In the genomic region with DNA sequence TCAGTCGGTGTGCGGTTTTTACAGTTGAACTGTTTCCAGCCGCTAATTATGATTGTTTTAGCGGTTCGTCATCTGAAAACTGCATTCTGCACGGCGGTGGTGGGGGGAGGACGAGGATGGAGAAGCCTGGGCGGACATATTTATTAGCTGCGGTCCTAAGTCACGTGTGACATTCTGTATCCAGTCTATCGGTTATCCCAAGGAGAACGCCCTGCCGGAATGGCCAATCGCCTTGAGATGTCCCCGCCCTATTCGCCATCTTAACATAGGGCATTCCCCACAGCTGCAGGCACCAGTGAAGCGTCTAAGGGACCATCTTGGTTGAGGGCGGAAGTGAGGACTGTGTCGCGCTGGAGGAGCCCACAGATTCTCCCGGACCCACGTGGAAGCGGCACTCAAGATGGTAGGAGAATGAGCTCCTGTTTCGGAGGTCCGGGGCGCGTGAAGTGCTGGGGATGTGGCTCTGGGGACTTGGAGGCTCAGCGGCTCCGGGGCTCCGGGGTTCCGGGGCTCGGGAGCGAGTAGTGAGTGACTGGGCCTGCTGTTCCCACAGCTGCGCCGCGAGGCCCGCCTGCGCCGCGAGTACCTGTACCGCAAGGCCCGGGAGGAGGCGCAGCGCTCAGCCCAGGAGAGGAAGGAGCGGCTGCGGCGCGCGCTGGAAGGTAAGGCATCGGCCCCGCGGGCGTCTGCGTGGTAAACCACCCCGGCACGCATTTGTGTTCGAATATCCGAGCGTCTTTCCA, we compare ENCODE assay signal across 1 cellular context.
TF ChIP-seq lines count a peak whose summit lies in the region.

A gene with protein sequence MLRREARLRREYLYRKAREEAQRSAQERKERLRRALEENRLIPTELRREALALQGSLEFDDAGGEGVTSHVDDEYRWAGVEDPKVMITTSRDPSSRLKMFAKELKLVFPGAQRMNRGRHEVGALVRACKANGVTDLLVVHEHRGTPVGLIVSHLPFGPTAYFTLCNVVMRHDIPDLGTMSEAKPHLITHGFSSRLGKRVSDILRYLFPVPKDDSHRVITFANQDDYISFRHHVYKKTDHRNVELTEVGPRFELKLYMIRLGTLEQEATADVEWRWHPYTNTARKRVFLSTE (plus strand): TSS at position 365 of the 743 bp plus-strand sequence. CDS start 36 bp downstream, at position 401.

TF ChIP-seq in K562, 482 proteins besides CTCF, POLR2A, EP300 and RAD21 (continued from another document and continues in another):
- TF ChIP-seq, protein P1, sequence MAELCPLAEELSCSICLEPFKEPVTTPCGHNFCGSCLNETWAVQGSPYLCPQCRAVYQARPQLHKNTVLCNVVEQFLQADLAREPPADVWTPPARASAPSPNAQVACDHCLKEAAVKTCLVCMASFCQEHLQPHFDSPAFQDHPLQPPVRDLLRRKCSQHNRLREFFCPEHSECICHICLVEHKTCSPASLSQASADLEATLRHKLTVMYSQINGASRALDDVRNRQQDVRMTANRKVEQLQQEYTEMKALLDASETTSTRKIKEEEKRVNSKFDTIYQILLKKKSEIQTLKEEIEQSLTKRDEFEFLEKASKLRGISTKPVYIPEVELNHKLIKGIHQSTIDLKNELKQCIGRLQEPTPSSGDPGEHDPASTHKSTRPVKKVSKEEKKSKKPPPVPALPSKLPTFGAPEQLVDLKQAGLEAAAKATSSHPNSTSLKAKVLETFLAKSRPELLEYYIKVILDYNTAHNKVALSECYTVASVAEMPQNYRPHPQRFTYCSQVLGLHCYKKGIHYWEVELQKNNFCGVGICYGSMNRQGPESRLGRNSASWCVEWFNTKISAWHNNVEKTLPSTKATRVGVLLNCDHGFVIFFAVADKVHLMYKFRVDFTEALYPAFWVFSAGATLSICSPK (IDR thresholded peaks at IDR 0.05; ENCODE audit: borderline replicate concordance), result no peak
- no peak for TF ChIP-seq POLR3G (IDR thresholded peaks at IDR 0.05; ENCODE audit: extremely low read depth, insufficient read length, insufficient replicate concordance)
- TF ChIP-seq HOXB6 (CRISPR knock-in tag; IDR thresholded peaks at IDR 0.05; ENCODE audit: borderline replicate concordance), result no peak
- peak; percentile 45 for TF ChIP-seq HDAC3 (IDR thresholded peaks at IDR 0.05; ENCODE audit: borderline replicate concordance, partially characterized antibody)
- TF ChIP-seq, protein P2, sequence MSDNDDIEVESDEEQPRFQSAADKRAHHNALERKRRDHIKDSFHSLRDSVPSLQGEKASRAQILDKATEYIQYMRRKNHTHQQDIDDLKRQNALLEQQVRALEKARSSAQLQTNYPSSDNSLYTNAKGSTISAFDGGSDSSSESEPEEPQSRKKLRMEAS (CRISPR knock-in tag; IDR thresholded peaks at IDR 0.05), result peak; percentile 94
- no peak for TF ChIP-seq ZNF696 (CRISPR knock-in tag; conservative IDR thresholded peaks at IDR 0.05)
- TF ChIP-seq, protein P3, sequence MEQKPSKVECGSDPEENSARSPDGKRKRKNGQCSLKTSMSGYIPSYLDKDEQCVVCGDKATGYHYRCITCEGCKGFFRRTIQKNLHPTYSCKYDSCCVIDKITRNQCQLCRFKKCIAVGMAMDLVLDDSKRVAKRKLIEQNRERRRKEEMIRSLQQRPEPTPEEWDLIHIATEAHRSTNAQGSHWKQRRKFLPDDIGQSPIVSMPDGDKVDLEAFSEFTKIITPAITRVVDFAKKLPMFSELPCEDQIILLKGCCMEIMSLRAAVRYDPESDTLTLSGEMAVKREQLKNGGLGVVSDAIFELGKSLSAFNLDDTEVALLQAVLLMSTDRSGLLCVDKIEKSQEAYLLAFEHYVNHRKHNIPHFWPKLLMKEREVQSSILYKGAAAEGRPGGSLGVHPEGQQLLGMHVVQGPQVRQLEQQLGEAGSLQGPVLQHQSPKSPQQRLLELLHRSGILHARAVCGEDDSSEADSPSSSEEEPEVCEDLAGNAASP (IDR thresholded peaks at IDR 0.05), result no peak
- TF ChIP-seq, protein P4, sequence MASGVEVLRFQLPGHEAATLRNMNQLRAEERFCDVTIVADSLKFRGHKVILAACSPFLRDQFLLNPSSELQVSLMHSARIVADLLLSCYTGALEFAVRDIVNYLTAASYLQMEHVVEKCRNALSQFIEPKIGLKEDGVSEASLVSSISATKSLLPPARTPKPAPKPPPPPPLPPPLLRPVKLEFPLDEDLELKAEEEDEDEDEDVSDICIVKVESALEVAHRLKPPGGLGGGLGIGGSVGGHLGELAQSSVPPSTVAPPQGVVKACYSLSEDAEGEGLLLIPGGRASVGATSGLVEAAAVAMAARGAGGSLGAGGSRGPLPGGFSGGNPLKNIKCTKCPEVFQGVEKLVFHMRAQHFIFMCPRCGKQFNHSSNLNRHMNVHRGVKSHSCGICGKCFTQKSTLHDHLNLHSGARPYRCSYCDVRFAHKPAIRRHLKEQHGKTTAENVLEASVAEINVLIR (CRISPR knock-in tag; IDR thresholded peaks at IDR 0.05), result no peak
- TF ChIP-seq BDP1 (IDR thresholded peaks at IDR 0.05; ENCODE audit: insufficient read depth, insufficient read length), result no peak
- TF ChIP-seq, protein P5, sequence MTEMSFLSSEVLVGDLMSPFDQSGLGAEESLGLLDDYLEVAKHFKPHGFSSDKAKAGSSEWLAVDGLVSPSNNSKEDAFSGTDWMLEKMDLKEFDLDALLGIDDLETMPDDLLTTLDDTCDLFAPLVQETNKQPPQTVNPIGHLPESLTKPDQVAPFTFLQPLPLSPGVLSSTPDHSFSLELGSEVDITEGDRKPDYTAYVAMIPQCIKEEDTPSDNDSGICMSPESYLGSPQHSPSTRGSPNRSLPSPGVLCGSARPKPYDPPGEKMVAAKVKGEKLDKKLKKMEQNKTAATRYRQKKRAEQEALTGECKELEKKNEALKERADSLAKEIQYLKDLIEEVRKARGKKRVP (CRISPR knock-in tag; IDR thresholded peaks at IDR 0.05), result no peak
- TF ChIP-seq RFX5 (IDR thresholded peaks at IDR 0.05; ENCODE audit: low read depth, low read length), result no peak
- no peak for TF ChIP-seq GABPB2 (CRISPR knock-in tag; conservative IDR thresholded peaks at IDR 0.05)
- no peak for TF ChIP-seq MAFG (tag; conservative IDR thresholded peaks at IDR 0.05)
- TF ChIP-seq ZNF347 (CRISPR knock-in tag; IDR thresholded peaks at IDR 0.05; ENCODE audit: low read depth), result no peak
- TF ChIP-seq, protein P6, sequence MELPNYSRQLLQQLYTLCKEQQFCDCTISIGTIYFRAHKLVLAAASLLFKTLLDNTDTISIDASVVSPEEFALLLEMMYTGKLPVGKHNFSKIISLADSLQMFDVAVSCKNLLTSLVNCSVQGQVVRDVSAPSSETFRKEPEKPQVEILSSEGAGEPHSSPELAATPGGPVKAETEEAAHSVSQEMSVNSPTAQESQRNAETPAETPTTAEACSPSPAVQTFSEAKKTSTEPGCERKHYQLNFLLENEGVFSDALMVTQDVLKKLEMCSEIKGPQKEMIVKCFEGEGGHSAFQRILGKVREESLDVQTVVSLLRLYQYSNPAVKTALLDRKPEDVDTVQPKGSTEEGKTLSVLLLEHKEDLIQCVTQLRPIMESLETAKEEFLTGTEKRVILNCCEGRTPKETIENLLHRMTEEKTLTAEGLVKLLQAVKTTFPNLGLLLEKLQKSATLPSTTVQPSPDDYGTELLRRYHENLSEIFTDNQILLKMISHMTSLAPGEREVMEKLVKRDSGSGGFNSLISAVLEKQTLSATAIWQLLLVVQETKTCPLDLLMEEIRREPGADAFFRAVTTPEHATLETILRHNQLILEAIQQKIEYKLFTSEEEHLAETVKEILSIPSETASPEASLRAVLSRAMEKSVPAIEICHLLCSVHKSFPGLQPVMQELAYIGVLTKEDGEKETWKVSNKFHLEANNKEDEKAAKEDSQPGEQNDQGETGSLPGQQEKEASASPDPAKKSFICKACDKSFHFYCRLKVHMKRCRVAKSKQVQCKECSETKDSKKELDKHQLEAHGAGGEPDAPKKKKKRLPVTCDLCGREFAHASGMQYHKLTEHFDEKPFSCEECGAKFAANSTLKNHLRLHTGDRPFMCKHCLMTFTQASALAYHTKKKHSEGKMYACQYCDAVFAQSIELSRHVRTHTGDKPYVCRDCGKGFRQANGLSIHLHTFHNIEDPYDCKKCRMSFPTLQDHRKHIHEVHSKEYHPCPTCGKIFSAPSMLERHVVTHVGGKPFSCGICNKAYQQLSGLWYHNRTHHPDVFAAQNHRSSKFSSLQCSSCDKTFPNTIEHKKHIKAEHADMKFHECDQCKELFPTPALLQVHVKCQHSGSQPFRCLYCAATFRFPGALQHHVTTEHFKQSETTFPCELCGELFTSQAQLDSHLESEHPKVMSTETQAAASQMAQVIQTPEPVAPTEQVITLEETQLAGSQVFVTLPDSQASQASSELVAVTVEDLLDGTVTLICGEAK (IDR thresholded peaks at IDR 0.05), result peak; percentile 86
- TF ChIP-seq, protein P6 (CRISPR knock-in tag; IDR thresholded peaks at IDR 0.05), result no peak
- TF ChIP-seq FUS (optimal IDR thresholded peaks at IDR 0.05; ENCODE audit: low read depth, low read length), result no peak
- TF ChIP-seq THRAP3 (IDR thresholded peaks at IDR 0.05; ENCODE audit: borderline replicate concordance), result no peak
- TF ChIP-seq ZNF551 (CRISPR knock-in tag; IDR thresholded peaks at IDR 0.05), result no peak
- peak; percentile 85 to 88 for TF ChIP-seq NRF1 (conservative IDR thresholded peaks at IDR 0.05 in 1 of 2, IDR thresholded peaks at IDR 0.05 in 1 of 2)
- no peak for TF ChIP-seq HNRNPH1 (optimal IDR thresholded peaks at IDR 0.05; ENCODE audit: low read depth, low read length)
- no peak for TF ChIP-seq MTF1 (CRISPR knock-in tag; IDR thresholded peaks at IDR 0.05; ENCODE audit: borderline replicate concordance)
- no peak for TF ChIP-seq ZNF184 (CRISPR knock-in tag; IDR thresholded peaks at IDR 0.05)
- TF ChIP-seq SRSF3 (IDR thresholded peaks at IDR 0.05; ENCODE audit: insufficient read depth, low read length), result no peak
- TF ChIP-seq ZNF445 (CRISPR knock-in tag; IDR thresholded peaks at IDR 0.05; ENCODE audit: low read depth), result no peak
- TF ChIP-seq, protein P7, sequence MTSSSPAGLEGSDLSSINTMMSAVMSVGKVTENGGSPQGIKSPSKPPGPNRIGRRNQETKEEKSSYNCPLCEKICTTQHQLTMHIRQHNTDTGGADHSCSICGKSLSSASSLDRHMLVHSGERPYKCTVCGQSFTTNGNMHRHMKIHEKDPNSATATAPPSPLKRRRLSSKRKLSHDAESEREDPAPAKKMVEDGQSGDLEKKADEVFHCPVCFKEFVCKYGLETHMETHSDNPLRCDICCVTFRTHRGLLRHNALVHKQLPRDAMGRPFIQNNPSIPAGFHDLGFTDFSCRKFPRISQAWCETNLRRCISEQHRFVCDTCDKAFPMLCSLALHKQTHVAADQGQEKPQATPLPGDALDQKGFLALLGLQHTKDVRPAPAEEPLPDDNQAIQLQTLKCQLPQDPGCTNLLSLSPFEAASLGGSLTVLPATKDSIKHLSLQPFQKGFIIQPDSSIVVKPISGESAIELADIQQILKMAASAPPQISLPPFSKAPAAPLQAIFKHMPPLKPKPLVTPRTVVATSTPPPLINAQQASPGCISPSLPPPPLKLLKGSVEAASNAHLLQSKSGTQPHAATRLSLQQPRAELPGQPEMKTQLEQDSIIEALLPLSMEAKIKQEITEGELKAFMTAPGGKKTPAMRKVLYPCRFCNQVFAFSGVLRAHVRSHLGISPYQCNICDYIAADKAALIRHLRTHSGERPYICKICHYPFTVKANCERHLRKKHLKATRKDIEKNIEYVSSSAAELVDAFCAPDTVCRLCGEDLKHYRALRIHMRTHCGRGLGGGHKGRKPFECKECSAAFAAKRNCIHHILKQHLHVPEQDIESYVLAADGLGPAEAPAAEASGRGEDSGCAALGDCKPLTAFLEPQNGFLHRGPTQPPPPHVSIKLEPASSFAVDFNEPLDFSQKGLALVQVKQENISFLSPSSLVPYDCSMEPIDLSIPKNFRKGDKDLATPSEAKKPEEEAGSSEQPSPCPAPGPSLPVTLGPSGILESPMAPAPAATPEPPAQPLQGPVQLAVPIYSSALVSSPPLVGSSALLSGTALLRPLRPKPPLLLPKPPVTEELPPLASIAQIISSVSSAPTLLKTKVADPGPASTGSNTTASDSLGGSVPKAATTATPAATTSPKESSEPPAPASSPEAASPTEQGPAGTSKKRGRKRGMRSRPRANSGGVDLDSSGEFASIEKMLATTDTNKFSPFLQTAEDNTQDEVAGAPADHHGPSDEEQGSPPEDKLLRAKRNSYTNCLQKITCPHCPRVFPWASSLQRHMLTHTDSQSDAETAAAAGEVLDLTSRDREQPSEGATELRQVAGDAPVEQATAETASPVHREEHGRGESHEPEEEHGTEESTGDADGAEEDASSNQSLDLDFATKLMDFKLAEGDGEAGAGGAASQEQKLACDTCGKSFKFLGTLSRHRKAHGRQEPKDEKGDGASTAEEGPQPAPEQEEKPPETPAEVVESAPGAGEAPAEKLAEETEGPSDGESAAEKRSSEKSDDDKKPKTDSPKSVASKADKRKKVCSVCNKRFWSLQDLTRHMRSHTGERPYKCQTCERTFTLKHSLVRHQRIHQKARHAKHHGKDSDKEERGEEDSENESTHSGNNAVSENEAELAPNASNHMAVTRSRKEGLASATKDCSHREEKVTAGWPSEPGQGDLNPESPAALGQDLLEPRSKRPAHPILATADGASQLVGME (CRISPR knock-in tag; IDR thresholded peaks at IDR 0.05), result no peak
- TF ChIP-seq PTTG1 (tag; IDR thresholded peaks at IDR 0.05; ENCODE audit: low read depth), result no peak
- TF ChIP-seq ZNF311 (CRISPR knock-in tag; IDR thresholded peaks at IDR 0.05), result no peak
- TF ChIP-seq SNRNP70 (optimal IDR thresholded peaks at IDR 0.05; ENCODE audit: low read depth, low read length), result no peak
- TF ChIP-seq SAFB2 (IDR thresholded peaks at IDR 0.05; ENCODE audit: borderline replicate concordance, low read depth, low read length, severe bottlenecking), result no peak
- TF ChIP-seq PTRF (tag; IDR thresholded peaks at IDR 0.05), result no peak
- TF ChIP-seq PRPF4 (IDR thresholded peaks at IDR 0.05; ENCODE audit: insufficient read depth, low read depth, low read length, poor library complexity, severe bottlenecking), result no peak
